13 cellular contexts compared by ENCODE assay signal in the genomic region with DNA sequence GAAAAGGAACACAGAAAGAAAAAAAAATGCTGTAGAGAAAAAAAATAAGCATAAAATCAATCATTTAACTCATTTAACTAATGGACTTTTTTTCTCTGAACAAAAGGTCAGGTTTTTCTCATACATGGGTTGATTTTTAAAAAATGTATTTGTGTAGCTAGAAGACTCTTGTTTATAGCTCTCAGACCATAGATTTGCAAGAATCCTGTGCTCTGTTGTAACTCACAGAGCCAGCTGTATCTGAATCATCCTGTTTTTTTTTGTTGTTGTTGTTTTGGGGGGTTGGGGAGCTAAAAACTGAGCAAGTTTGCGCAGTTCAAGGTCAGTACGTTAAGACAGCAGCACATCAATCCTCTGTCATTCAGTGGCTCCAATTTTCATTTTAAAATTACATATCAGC.
DNase-seq lines count a peak whose midpoint lies in the region; ATAC-seq, FAIRE-seq and TF ChIP-seq lines count a peak whose summit lies in the region.
"Had no signal": no experiment of that assay in that cellular context is flagged by ENCODE, and none has a peak within 500 bp of the region (broad histone marks: within the 10 kb centered on the region; RNA-seq: fewer than 3 reads in every experiment).

No MANE protein-coding gene starts in this region.

- DNase-seq in SK-N-MC (ENCODE audit: low read depth, low spot score), result no peak
- peak; percentile 2 for DNase-seq in astrocyte (ENCODE audit: low read depth)
- peak; percentile 20 for DNase-seq in globus pallidus (ENCODE audit: low spot score)
- peak; percentile 31 for DNase-seq in renal cortical epithelial cell (ENCODE audit: low read depth)
- no peak for DNase-seq in stimulated activated CD4-positive, alpha-beta T cell treated with anti-CD3 and anti-CD28 coated beads, Interleukin-2, amount 100 ng/mL, for 48 hours
- DNase-seq: DMS79 treated with DMSO at 0.1 percent for 48 hours, NCI-H2029 treated with DMSO at 0.1 percent for 48 hours, NCI-H82, PC-3 had no signal

- H3K4me3 Mint-ChIP-seq in astrocyte (ENCODE audit: unreplicated experiment), result no peak overlapping the region
- H3K4me3 Mint-ChIP-seq: CD14-positive monocyte had no signal

- no peaks in the 10 kb centered on the region for H3K36me3 ChIP-seq in SK-N-MC (ENCODE audit: insufficient read depth, low read length)
- no peaks in the 10 kb centered on the region for H3K36me3 ChIP-seq in astrocyte (ENCODE audit: insufficient read depth, low read length)

- H3K4me2 ChIP-seq in astrocyte (ENCODE audit: low read length), result peak overlapping the region; percentile 8

- H4K20me1 ChIP-seq in astrocyte (ENCODE audit: insufficient read depth, low read length), result no peaks in the 10 kb centered on the region

- 0 out of 2 replicates have a peak overlapping the region, but pooled peaks have one; percentile 40 for H3K27ac ChIP-seq in SK-N-MC
- no peak overlapping the region for H3K27ac ChIP-seq in astrocyte (ENCODE audit: low read depth, low read length)
- H3K27ac ChIP-seq: RWPE1 had no signal

- H3K79me2 ChIP-seq in astrocyte (ENCODE audit: insufficient read depth, low read length), result no peaks in the 10 kb centered on the region

- ATAC-seq in activated CD4-positive, CD25-positive, alpha-beta regulatory T cell treated with anti-CD3 and anti-CD28 coated beads, Interleukin-2, amount 50 U/mL, for 24 hours, result no peak
- no peak for ATAC-seq in HG03095 (IDR thresholded peaks at IDR 0.05; ENCODE audit: unreplicated experiment)
- ATAC-seq: PC-3 had no signal

- H3K27me3 Mint-ChIP-seq in astrocyte (ENCODE audit: low read depth, unreplicated experiment), result no peaks in the 10 kb centered on the region

- TF ChIP-seq CTCF in astrocyte (IDR thresholded peaks at IDR 0.05; ENCODE audit: insufficient read depth, low read depth, low read length), result no peak

- H3K4me1 ChIP-seq in astrocyte (ENCODE audit: insufficient read depth, low read length), result no peaks in the 10 kb centered on the region

- no peak overlapping the region for H3K9ac ChIP-seq in SK-N-MC (ENCODE audit: insufficient read length)
- no peak overlapping the region for H3K9ac ChIP-seq in astrocyte (ENCODE audit: low read length)

- H3K36me3 Mint-ChIP-seq in astrocyte (ENCODE audit: low read depth, unreplicated experiment), result no peaks in the 10 kb centered on the region
- H3K36me3 Mint-ChIP-seq: CD14-positive monocyte had no signal

- H3K9me3 ChIP-seq in SK-N-MC (ENCODE audit: low read depth, low read length) (no peaks in the 10 kb centered on the region), astrocyte (ENCODE audit: insufficient read depth, low read depth, low read length) (no peaks in the 10 kb centered on the region)

- H3K4me1 Mint-ChIP-seq in astrocyte (ENCODE audit: low read depth, unreplicated experiment), result peaks cover 6% of the 10 kb centered on the region
- H3K4me1 Mint-ChIP-seq: CD14-positive monocyte had no signal

- FAIRE-seq in astrocyte (lab: Jason Lieb, UNC), result no peak

- H2AFZ ChIP-seq in astrocyte (ENCODE audit: low read depth, low read length), result no peak overlapping the region

- no peaks in the 10 kb centered on the region for H3K27me3 ChIP-seq in astrocyte (ENCODE audit: insufficient read depth, low read length)

- H3K9me3 Mint-ChIP-seq in astrocyte (ENCODE audit: unreplicated experiment), result no peaks in the 10 kb centered on the region

- no peak overlapping the region for H3K27ac Mint-ChIP-seq in astrocyte (ENCODE audit: unreplicated experiment)
- H3K27ac Mint-ChIP-seq: CD14-positive monocyte had no signal

- H3K4me3 ChIP-seq in SK-N-MC, result 0 out of 2 replicates have a peak overlapping the region, but pooled peaks have one; percentile 20
- no peak overlapping the region for H3K4me3 ChIP-seq in astrocyte (ENCODE audit: insufficient read depth, low read depth, low read length)

Comparison
In these comparisons a context has a peak if more than half of its experiments do, and no peak if none do; other contexts are left out.
1. DNase-seq: peak in astrocyte (single experiment), globus pallidus (single experiment) and renal cortical epithelial cell (single experiment); none in SK-N-MC (single experiment) and stimulated activated CD4-positive, alpha-beta T cell treated with anti-CD3 and anti-CD28 coated beads, Interleukin-2, amount 100 ng/mL, for 48 hours (0 of 2).